In the genomic region with DNA sequence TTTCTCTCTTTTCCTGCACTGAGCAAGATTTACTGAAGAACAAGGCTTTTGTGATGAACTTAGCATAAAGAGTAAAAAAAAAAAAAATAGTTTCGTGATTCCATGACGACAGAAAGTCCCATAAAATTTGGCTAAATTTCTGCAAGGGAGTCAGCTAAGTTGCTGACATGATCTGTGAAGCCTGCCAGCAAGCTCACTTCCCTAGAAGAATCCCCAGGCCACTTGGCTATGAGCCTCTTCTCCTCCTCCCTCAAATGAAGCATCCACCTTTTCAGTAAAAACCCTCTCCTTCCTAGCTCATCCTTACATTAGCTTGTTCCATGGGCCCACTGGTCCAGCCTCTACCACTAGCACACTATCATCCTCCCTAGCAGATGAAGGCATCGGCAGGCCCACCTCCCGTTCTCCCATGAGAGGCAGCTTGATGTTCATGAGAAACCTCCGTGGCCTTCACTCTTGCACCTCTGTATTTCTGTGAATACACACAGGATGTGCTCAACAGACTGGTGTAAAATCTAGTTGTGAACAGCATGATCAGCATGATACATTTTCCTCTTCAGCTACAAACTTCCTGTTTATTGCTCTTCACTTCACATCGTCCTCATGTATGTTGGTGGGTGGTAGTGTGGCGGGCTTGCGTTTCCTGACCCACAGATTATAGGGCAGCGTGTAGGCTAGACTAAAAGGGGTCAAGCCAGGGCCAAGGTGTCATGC, we compare ENCODE assay signal across 12 cellular contexts. TPM values are rescaled to one million over a fixed set of nuclear protein-coding genes. Genes with fewer than 3 reads are reported as not detected.
DNase-seq lines count a peak whose midpoint lies in the region; ATAC-seq and TF ChIP-seq lines count a peak whose summit lies in the region.
"Had no signal": no experiment of that assay in that cellular context is flagged by ENCODE, and none has a peak within 500 bp of the region (broad histone marks: within the 10 kb centered on the region; RNA-seq: fewer than 3 reads in every experiment).

No MANE protein-coding gene starts in this region.

- 50 to 62% methylated on average over 9 of the region's 9 CpGs for WGBS in upper lobe of left lung, 2 donors

- H3K4me3 Mint-ChIP-seq in activated naive CD8-positive, alpha-beta T cell treated with anti-CD3 and anti-CD28 coated beads, Interleukin-2, amount 10 ng/mL, durations not matched to agents 7 days and 5 days = peak overlapping the region; percentile 84
- H3K4me3 Mint-ChIP-seq: nephron had no signal

- no peaks in the 10 kb centered on the region for H3K27me3 Mint-ChIP-seq in activated naive CD8-positive, alpha-beta T cell treated with anti-CD3 and anti-CD28 coated beads, Interleukin-2, amount 10 ng/mL, durations not matched to agents 7 days and 5 days

- H3K27ac Mint-ChIP-seq in activated naive CD8-positive, alpha-beta T cell treated with anti-CD3 and anti-CD28 coated beads, Interleukin-2, amount 10 ng/mL, durations not matched to agents 7 days and 5 days = peak overlapping the region; percentile 98
- H3K27ac Mint-ChIP-seq: nephron had no signal

- H3K27me3 ChIP-seq in mucosa of rectum (ENCODE audit: control insufficient read depth in 2 of 2, insufficient read depth in 2 of 2, low read length in 2 of 2) (no peaks in the 10 kb centered on the region), upper lobe of left lung (no peaks in the 10 kb centered on the region)

- TF ChIP-seq EP300 in upper lobe of left lung (IDR thresholded peaks at IDR 0.05) = no peak

- no peak for TF ChIP-seq CTCF in upper lobe of left lung (IDR thresholded peaks at IDR 0.05)

- peaks cover 2% of the 10 kb centered on the region for H3K9me3 Mint-ChIP-seq in activated naive CD8-positive, alpha-beta T cell treated with anti-CD3 and anti-CD28 coated beads, Interleukin-2, amount 10 ng/mL, durations not matched to agents 7 days and 5 days
- H3K9me3 Mint-ChIP-seq: nephron had no signal

- POLR2A ChIA-PET in activated naive CD8-positive, alpha-beta T cell treated with anti-CD3 and anti-CD28 coated beads, Interleukin-2, amount 10 ng/mL, durations not matched to agents 7 days and 5 days (lab: Charles Lee) = interaction anchor here (0.6 to 3.9 kb wide), 24 partner anchors 11 to 274 kb away, joined by 3 to 58 read pairs (median 6); a partner anchor contains a TSS

- DNase-seq in activated gamma-delta T cell treated with Interleukin-2 at 50 U/mL for 16 hours (peak; percentile 58), activated gamma-delta T cell (lab: John Stamatoyannopoulos, UW) (no peak), upper lobe of left lung (no peak), NCI-H526 (lab: John Stamatoyannopoulos, UW) (no peak)
- peak; percentile 65 for DNase-seq in activated naive CD8-positive, alpha-beta T cell treated with anti-CD3 and anti-CD28 coated beads, Interleukin-2, amount 10 ng/mL, durations not matched to agents 7 days and 5 days
- DNase-seq: NCI-H1436, OCI-M1 had no signal

- ATAC-seq in activated naive CD8-positive, alpha-beta T cell treated with anti-CD3 and anti-CD28 coated beads, Interleukin-2, amount 10 ng/mL, durations not matched to agents 7 days and 5 days (ENCODE audit: low read depth) = peak; percentile 86
- peak; percentile 17 to 46 for ATAC-seq in upper lobe of left lung (ENCODE audit: low FRiP score in 2 of 2)
- no peak for ATAC-seq in HG02938 (IDR thresholded peaks at IDR 0.05; ENCODE audit: unreplicated experiment)
- ATAC-seq in GM18858 (IDR thresholded peaks at IDR 0.05; ENCODE audit: unreplicated experiment) = no peak
- ATAC-seq: A549 had no signal

- peaks cover 35% of the 10 kb centered on the region for H3K36me3 Mint-ChIP-seq in activated naive CD8-positive, alpha-beta T cell treated with anti-CD3 and anti-CD28 coated beads, Interleukin-2, amount 10 ng/mL, durations not matched to agents 7 days and 5 days

- H3K9me3 ChIP-seq in mucosa of rectum (ENCODE audit: control insufficient read depth in 2 of 2, low read length in 2 of 2) (no peaks in the 10 kb centered on the region), upper lobe of left lung (no peaks in the 10 kb centered on the region)
- H3K9me3 ChIP-seq: A549 had no signal

- H3K4me1 ChIP-seq in mucosa of rectum (ENCODE audit: control insufficient read depth in 2 of 2, insufficient read depth in 2 of 2, low read length in 2 of 2) = peaks cover 3 to 5% of the 10 kb centered on the region in 2 donors
- peaks cover 26 to 39% (median 34%) of the 10 kb centered on the region in 4 donors for H3K4me1 ChIP-seq in upper lobe of left lung
- H3K4me1 ChIP-seq: A549 had no signal

- H3K36me3 ChIP-seq in mucosa of rectum (ENCODE audit: control insufficient read depth in 2 of 2, insufficient read depth in 2 of 2, low read length in 2 of 2) (no peaks in the 10 kb centered on the region), upper lobe of left lung (peaks cover 0 to 22% (median 0%) of the 10 kb centered on the region in 4 donors)

- peaks cover 71% of the 10 kb centered on the region for H3K4me1 Mint-ChIP-seq in activated naive CD8-positive, alpha-beta T cell treated with anti-CD3 and anti-CD28 coated beads, Interleukin-2, amount 10 ng/mL, durations not matched to agents 7 days and 5 days

- H3K4me3 ChIP-seq in mucosa of rectum (ENCODE audit: low read length in 2 of 2) = peak overlapping the region in 1 of 2 donors; percentile 41
- H3K4me3 ChIP-seq in upper lobe of left lung = no peak overlapping the region
- H3K4me3 ChIP-seq: A549 had no signal

- peak in 1 of 4 donors; percentile 33 for TF ChIP-seq POLR2A in upper lobe of left lung (IDR thresholded peaks at IDR 0.05)

- H3K9ac ChIP-seq in mucosa of rectum (ENCODE audit: low read depth in 1 of 2, low read length in 2 of 2) = peak overlapping the region in 1 of 2 donors; percentile 32

- H3K27ac ChIP-seq in mucosa of rectum (ENCODE audit: low read depth in 2 of 2, low read length in 2 of 2) (peak overlapping the region; percentile 59 to 76), upper lobe of left lung (peak overlapping the region; percentile 53 to 80 (median 72))
- H3K27ac ChIP-seq: A549 had no signal

RNA-seq across cellular contexts. Expression of a gene that starts 30.9 kb away (rescaled TPM):
- 10 to 100 TPM; 29.2 to 31.0 TPM for total RNA-seq in activated naive CD8-positive, alpha-beta T cell treated with anti-CD3 and anti-CD28 coated beads, Interleukin-2, amount 10 ng/mL, durations not matched to agents 7 days and 5 days
- total RNA-seq in upper lobe of left lung = 10 to 100 TPM; 15.6 to 39.6 (median 31.7) TPM

RNA-seq across cellular contexts. Expression of a gene that starts 33.3 kb away (rescaled TPM):
- total RNA-seq in activated naive CD8-positive, alpha-beta T cell treated with anti-CD3 and anti-CD28 coated beads, Interleukin-2, amount 10 ng/mL, durations not matched to agents 7 days and 5 days = 100 to 1,000 TPM; 203 to 212 TPM
- 10 to 100 TPM; 32.5 to 45.0 (median 36.8) TPM for total RNA-seq in upper lobe of left lung

Comparison
In these comparisons a context has a peak if more than half of its experiments do, and no peak if none do; other contexts are left out.
1. DNase-seq: peak in activated gamma-delta T cell treated with Interleukin-2 at 50 U/mL for 16 hours (single experiment) and activated naive CD8-positive, alpha-beta T cell treated with anti-CD3 and anti-CD28 coated beads, Interleukin-2, amount 10 ng/mL, durations not matched to agents 7 days and 5 days (single experiment); none in activated gamma-delta T cell (single experiment), upper lobe of left lung (0 of 2) and NCI-H526 (0 of 2).
2. ATAC-seq: peak in activated naive CD8-positive, alpha-beta T cell treated with anti-CD3 and anti-CD28 coated beads, Interleukin-2, amount 10 ng/mL, durations not matched to agents 7 days and 5 days (single experiment) and upper lobe of left lung (2 of 2); none in HG02938 (single experiment) and GM18858 (single experiment).
3. RNA of a gene that starts 33.3 kb away (total RNA-seq): 203 to 212 TPM in activated naive CD8-positive, alpha-beta T cell treated with anti-CD3 and anti-CD28 coated beads, Interleukin-2, amount 10 ng/mL, durations not matched to agents 7 days and 5 days; 32.5 to 45.0 TPM in upper lobe of left lung; every median in the first group is over 4 times any median in the second.